In the genomic region with DNA sequence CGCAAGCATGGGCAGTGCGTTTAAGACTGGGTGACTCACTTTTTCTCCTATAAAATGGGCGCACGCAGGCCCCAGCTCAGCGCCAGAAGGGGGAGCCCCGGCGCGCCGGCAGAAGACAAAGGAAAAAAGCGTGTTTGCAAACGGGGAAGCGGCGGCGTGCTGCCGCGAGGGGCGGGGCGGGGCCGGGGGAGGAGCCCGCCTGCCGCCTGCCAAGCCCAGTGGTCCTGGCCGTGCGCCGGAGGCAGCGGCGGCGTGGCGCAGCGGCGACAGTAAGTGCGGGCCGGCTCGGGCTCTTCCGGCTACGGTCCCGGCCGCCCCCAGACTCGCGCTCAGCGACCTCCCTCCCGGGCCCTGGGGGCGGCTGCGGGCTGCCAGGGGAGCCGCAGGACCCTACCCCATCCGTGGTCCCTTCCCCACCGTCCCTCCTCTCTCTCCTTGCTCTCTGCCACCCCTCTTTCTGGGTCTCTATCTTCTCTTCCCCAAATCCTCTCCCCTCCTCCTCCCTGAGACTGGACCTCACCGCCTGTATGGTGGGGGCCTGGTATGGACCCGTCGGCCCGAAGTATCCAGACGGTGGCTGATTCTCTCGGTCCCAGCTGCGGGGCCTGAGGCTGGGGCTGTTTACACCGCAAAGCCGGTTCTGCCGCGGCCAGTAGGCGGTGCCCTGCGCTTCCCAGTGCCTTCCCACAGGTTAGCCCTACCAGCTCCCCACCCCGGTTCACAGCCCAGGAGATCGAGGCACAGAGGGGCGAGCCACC, we compare ENCODE assay signal across 8 cellular contexts. TPM values are rescaled to one million over a fixed set of nuclear protein-coding genes. Genes with fewer than 3 reads are reported as not detected.
DNase-seq lines count a peak whose midpoint lies in the region; ATAC-seq, FAIRE-seq and TF ChIP-seq lines count a peak whose summit lies in the region.

SLC29A3 (plus strand) TSS at position 218 of the 758 bp plus-strand sequence; CDS start at position 269, 51 bp downstream.

- peak within 1 kb of the TSS; percentile 96 for H2AFZ ChIP-seq in astrocyte (ENCODE audit: low read depth, low read length)

- H3K27me3 Mint-ChIP-seq in astrocyte (ENCODE audit: low read depth, unreplicated experiment) = peaks cover 27% of the 10 kb centered on the region

- H3K4me1 Mint-ChIP-seq in astrocyte (ENCODE audit: low read depth, unreplicated experiment) = peaks cover 4% of the 10 kb centered on the region

- no peaks in the 10 kb centered on the region for H3K79me2 ChIP-seq in astrocyte (ENCODE audit: insufficient read depth, low read length)

- H3K36me3 Mint-ChIP-seq in astrocyte (ENCODE audit: low read depth, unreplicated experiment) = peaks cover 9% of the 10 kb centered on the region

- TF ChIP-seq CTCF in GM12864 (IDR thresholded peaks at IDR 0.05; ENCODE audit: low read depth, low read length, missing control alignments) = peak; percentile 74
- peak; percentile 46 for TF ChIP-seq CTCF in astrocyte (IDR thresholded peaks at IDR 0.05; ENCODE audit: insufficient read depth, low read depth, low read length)
- peak; percentile 87 for TF ChIP-seq CTCF in retinal pigment epithelial cell (conservative IDR thresholded peaks at IDR 0.05; ENCODE audit: low read depth, low read length)

- peak within 1 kb of the TSS; percentile 97 for H3K4me2 ChIP-seq in astrocyte (ENCODE audit: low read length)

- H3K4me3 Mint-ChIP-seq in astrocyte (ENCODE audit: unreplicated experiment) = peak within 1 kb of the TSS; percentile 93

- H3K4me1 ChIP-seq in astrocyte (ENCODE audit: insufficient read depth, low read length) = peaks cover 8% of the 10 kb centered on the region

- H3K36me3 ChIP-seq in astrocyte (ENCODE audit: insufficient read depth, low read length) = no peaks in the 10 kb centered on the region

- peak; percentile 30 for DNase-seq in GM12864 (ENCODE audit: low read depth)
- DNase-seq in NCI-H1105 treated with DMSO at 0.1 percent for 48 hours (lab: John Stamatoyannopoulos, UW) = peak; percentile 70
- DNase-seq in T-helper 22 cell (ENCODE audit: low read depth) = peak; percentile 73
- DNase-seq in astrocyte (ENCODE audit: low read depth) = peak; percentile 55
- peak in 50 of 51 donors; percentile 22 to 83 (median 64) for DNase-seq in hypothalamus (lab: John Stamatoyannopoulos, UW)
- DNase-seq in retinal pigment epithelial cell (ENCODE audit: low read depth) = peak; percentile 16
- DNase-seq in cortex of kidney (lab: John Stamatoyannopoulos, UW) = no peak

- ATAC-seq in HG02571 (IDR thresholded peaks at IDR 0.05; ENCODE audit: unreplicated experiment) = peak; percentile 67

- no peaks in the 10 kb centered on the region for H3K9me3 ChIP-seq in astrocyte (ENCODE audit: insufficient read depth, low read depth, low read length)

- no peaks in the 10 kb centered on the region for H3K27me3 ChIP-seq in astrocyte (ENCODE audit: insufficient read depth, low read length)

- no peak for FAIRE-seq in astrocyte (lab: Jason Lieb, UNC)

- H3K27ac ChIP-seq in astrocyte (ENCODE audit: low read depth, low read length) = no peak within 1 kb of the TSS

- peak within 1 kb of the TSS; percentile 74 for H3K4me3 ChIP-seq in GM12864 (ENCODE audit: low read depth, low read length)
- H3K4me3 ChIP-seq in astrocyte (ENCODE audit: insufficient read depth, low read depth, low read length) = peak within 1 kb of the TSS; percentile 75
- H3K4me3 ChIP-seq in retinal pigment epithelial cell (ENCODE audit: low read length) = peak within 1 kb of the TSS; percentile 73

- peak within 1 kb of the TSS; percentile 88 for H3K9ac ChIP-seq in astrocyte (ENCODE audit: low read length)

- peak within 1 kb of the TSS; percentile 66 for H3K27ac Mint-ChIP-seq in astrocyte (ENCODE audit: unreplicated experiment)

- no peaks in the 10 kb centered on the region for H4K20me1 ChIP-seq in astrocyte (ENCODE audit: insufficient read depth, low read length)

- no peaks in the 10 kb centered on the region for H3K9me3 Mint-ChIP-seq in astrocyte (ENCODE audit: unreplicated experiment)

RNA-seq across cellular contexts. Expression of gene SLC29A3, which starts in this region (rescaled TPM):
- total RNA-seq in astrocyte = 3.2 and 3.4 TPM in 2 replicates
